Comparison of ENCODE assay signal across 18 cellular contexts in genomic region chr6:25984265-25984664, GRCh38. TPM values are rescaled to one million over a fixed set of nuclear protein-coding genes. Genes with fewer than 3 reads are reported as not detected.
DNase-seq lines count a peak whose midpoint lies in the region; ATAC-seq and TF ChIP-seq lines count a peak whose summit lies in the region.
"Had no signal": no experiment of that assay in that cellular context is flagged by ENCODE, and none has a peak within 500 bp of the region (broad histone marks: within the 10 kb centered on the region; RNA-seq: fewer than 3 reads in every experiment).

No MANE protein-coding gene starts in this region.

- H3K27ac Mint-ChIP-seq in natural killer cell = peak overlapping the region; percentile 52 to 63
- H3K27ac Mint-ChIP-seq in natural killer cell treated with Interleukin-12 subunit alpha and Interleukin-12 subunit beta and Interleukin-15 and Interleukin-18, amount 100 ng/mL, for 72 hours = peak overlapping the region in 1 of 2 donors; percentile 30
- H3K27ac Mint-ChIP-seq in immature natural killer cell = peak overlapping the region in 5 of 6 donors; percentile 13 to 73 (median 44)
- no peak overlapping the region for H3K27ac Mint-ChIP-seq in endothelial cell (ENCODE audit: unreplicated experiment)

- H3K27me3 Mint-ChIP-seq in natural killer cell (ENCODE audit: low read depth in 2 of 2) (no peaks in the 10 kb centered on the region), immature natural killer cell (ENCODE audit: low read depth in 3 of 3) (peaks cover 0 to 1% (median 0%) of the 10 kb centered on the region in 3 donors), endothelial cell (ENCODE audit: unreplicated experiment) (no peaks in the 10 kb centered on the region)
- H3K27me3 Mint-ChIP-seq in natural killer cell treated with Interleukin-12 subunit alpha and Interleukin-12 subunit beta and Interleukin-15 and Interleukin-18, amount 100 ng/mL, for 72 hours = no peaks in the 10 kb centered on the region

- no peak for ATAC-seq in natural killer cell
- ATAC-seq in natural killer cell treated with Interleukin-12 subunit alpha and Interleukin-12 subunit beta and Interleukin-15 and Interleukin-18, amount 100 ng/mL, for 72 hours = no peak
- ATAC-seq: A549 had no signal

- H3K36me3 Mint-ChIP-seq in natural killer cell (peaks cover 20% of the 10 kb centered on the region), immature natural killer cell (peaks cover 17 to 53% (median 25%) of the 10 kb centered on the region in 3 donors), endothelial cell (ENCODE audit: low read depth, unreplicated experiment) (peaks cover 8% of the 10 kb centered on the region)
- peaks cover 40% of the 10 kb centered on the region for H3K36me3 Mint-ChIP-seq in natural killer cell treated with Interleukin-12 subunit alpha and Interleukin-12 subunit beta and Interleukin-15 and Interleukin-18, amount 100 ng/mL, for 72 hours

- no peak for TF ChIP-seq CTCF in natural killer cell (IDR thresholded peaks at IDR 0.05)
- TF ChIP-seq CTCF in endothelial cell (IDR thresholded peaks at IDR 0.05; ENCODE audit: unreplicated experiment) = no peak

- H3K4me1 Mint-ChIP-seq in natural killer cell = peaks cover 7 to 26% of the 10 kb centered on the region in 2 donors
- H3K4me1 Mint-ChIP-seq in natural killer cell treated with Interleukin-12 subunit alpha and Interleukin-12 subunit beta and Interleukin-15 and Interleukin-18, amount 100 ng/mL, for 72 hours (ENCODE audit: low read depth in 2 of 2) = peaks cover 11 to 28% of the 10 kb centered on the region in 2 donors
- H3K4me1 Mint-ChIP-seq in immature natural killer cell = peaks cover 1 to 8% of the 10 kb centered on the region in 2 donors
- H3K4me1 Mint-ChIP-seq in endothelial cell (ENCODE audit: unreplicated experiment) = peaks cover 9% of the 10 kb centered on the region

- DNase-seq in natural killer cell (no peak), NCI-H69 (lab: John Stamatoyannopoulos, UW) (peak; percentile 38), immature natural killer cell (no peak), endothelial cell (ENCODE audit: low spot score) (no peak), AG08396 (ENCODE audit: low spot score) (no peak), NCI-H1048 (lab: John Stamatoyannopoulos, UW) (no peak)
- no peak for DNase-seq in natural killer cell treated with Interleukin-12 subunit alpha and Interleukin-12 subunit beta and Interleukin-15 and Interleukin-18, amount 100 ng/mL, for 72 hours (ENCODE audit: low spot score)
- DNase-seq: GM23248, KG1, NCI-H1092 treated with DMSO at 0.1 percent for 48 hours, NCI-H1436 treated with DMSO at 0.1 percent for 48 hours, NCI-H1930, NCI-H748 treated with DMSO at 0.1 percent for 48 hours, Peyer's patch had no signal

- H3K4me3 Mint-ChIP-seq in natural killer cell = no peak overlapping the region
- H3K4me3 Mint-ChIP-seq in natural killer cell treated with Interleukin-12 subunit alpha and Interleukin-12 subunit beta and Interleukin-15 and Interleukin-18, amount 100 ng/mL, for 72 hours = no peak overlapping the region
- H3K4me3 Mint-ChIP-seq in immature natural killer cell = no peak overlapping the region
- no peak overlapping the region for H3K4me3 Mint-ChIP-seq in endothelial cell (ENCODE audit: unreplicated experiment)

- no peaks in the 10 kb centered on the region for H3K9me3 Mint-ChIP-seq in natural killer cell
- H3K9me3 Mint-ChIP-seq in natural killer cell treated with Interleukin-12 subunit alpha and Interleukin-12 subunit beta and Interleukin-15 and Interleukin-18, amount 100 ng/mL, for 72 hours = no peaks in the 10 kb centered on the region
- H3K9me3 Mint-ChIP-seq in immature natural killer cell = no peaks in the 10 kb centered on the region
- H3K9me3 Mint-ChIP-seq in endothelial cell (ENCODE audit: unreplicated experiment) = no peaks in the 10 kb centered on the region

- intact Hi-C loops in natural killer cell (cut with micrococcal nuclease) = no loop called here

RNA-seq across cellular contexts. Expression of gene TRIM38, which starts 21.7 kb away (rescaled TPM):
- 10 to 100 TPM; 25.5 to 30.5 (median 27.1) TPM for total RNA-seq in natural killer cell
- total RNA-seq in natural killer cell treated with Interleukin-12 subunit alpha and Interleukin-12 subunit beta and Interleukin-15 and Interleukin-18, amount 100 ng/mL, for 72 hours = 10 to 100 TPM; 17.8 to 19.1 TPM
- polyA plus RNA-seq in immature natural killer cell = 10 to 100 TPM in 1 of 3 donors, 1 to 10 TPM in 2; 3.6 to 11.4 (median 5.0) TPM
- 3.8 TPM for total RNA-seq in endothelial cell (ENCODE audit: unreplicated experiment)

RNA-seq across cellular contexts. Expression of gene SLC17A2, which starts 53.8 kb away (rescaled TPM):
- total RNA-seq in natural killer cell (not detected), endothelial cell (ENCODE audit: unreplicated experiment) (not detected)
- not detected for total RNA-seq in natural killer cell treated with Interleukin-12 subunit alpha and Interleukin-12 subunit beta and Interleukin-15 and Interleukin-18, amount 100 ng/mL, for 72 hours
- polyA plus RNA-seq in immature natural killer cell = not detected
- total RNA-seq: Daoy, GM23248, HT1080, NCI-H460, Peyer's patch had no signal
- polyA plus RNA-seq: A549, GM23248 had no signal
